12 cellular contexts compared by ENCODE assay signal in the genomic region with DNA sequence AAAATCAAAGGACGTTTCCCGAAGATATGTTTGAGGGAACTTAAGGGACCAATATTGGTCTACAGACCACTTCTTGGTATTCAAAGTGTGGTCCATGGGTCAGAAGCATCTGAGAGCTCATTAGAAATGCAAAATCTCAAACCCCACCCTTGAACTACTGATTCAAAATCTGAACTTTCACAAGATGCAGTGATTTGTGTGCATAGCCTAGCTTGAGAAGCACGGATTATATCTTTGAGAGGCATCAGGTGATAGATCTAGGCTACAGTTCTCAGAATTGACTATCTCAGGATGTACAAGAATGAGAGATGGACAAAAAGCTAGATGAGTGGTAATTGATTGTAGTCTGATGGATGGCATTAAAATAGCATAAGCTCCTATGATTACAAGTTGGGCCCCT. TPM values are rescaled to one million over a fixed set of nuclear protein-coding genes. Genes with fewer than 3 reads are reported as not detected.
"Had no signal": no experiment of that assay in that cellular context is flagged by ENCODE, and none has a peak within 500 bp of the region (broad histone marks: within the 10 kb centered on the region; RNA-seq: fewer than 3 reads in every experiment).

No MANE protein-coding gene starts in this region.

- H3K4me2 ChIP-seq: GM23338 had no signal

- H3K27ac ChIP-seq: GM23248 had no signal

- H3K9ac ChIP-seq: GM23248 had no signal

- H3K4me3 ChIP-seq: GM23248, GM23338, HAP-1 had no signal

- H2AFZ ChIP-seq: GM23248, GM23338 had no signal

- H3K4me1 ChIP-seq: HAP-1 had no signal

- FAIRE-seq: H1, H54 had no signal

- ATAC-seq: GM23338, HCT116 had no signal

- H3K9me3 ChIP-seq: HAP-1 had no signal

- DNase-seq: GM23248, GOT3, H7, H9, HCEC 1CT, HFFc6 had no signal

- H3K36me3 ChIP-seq: HAP-1 had no signal

RNA-seq across cellular contexts. Expression of a gene that starts 19.5 kb away (rescaled TPM):
- total RNA-seq: GM23248, GM23338, H1, H4, H7, H9, HFFc6 had no signal
- polyA plus RNA-seq: GM23248, GM23338, H1 had no signal

RNA-seq across cellular contexts. Expression of a gene that starts 29.5 kb away (rescaled TPM):
- total RNA-seq: GM23248, GM23338, H1, H4, H7, H9 had no signal
- polyA plus RNA-seq: GM23248, H1 had no signal
